ENCODE assay signal across 15 cellular contexts in the genomic region with DNA sequence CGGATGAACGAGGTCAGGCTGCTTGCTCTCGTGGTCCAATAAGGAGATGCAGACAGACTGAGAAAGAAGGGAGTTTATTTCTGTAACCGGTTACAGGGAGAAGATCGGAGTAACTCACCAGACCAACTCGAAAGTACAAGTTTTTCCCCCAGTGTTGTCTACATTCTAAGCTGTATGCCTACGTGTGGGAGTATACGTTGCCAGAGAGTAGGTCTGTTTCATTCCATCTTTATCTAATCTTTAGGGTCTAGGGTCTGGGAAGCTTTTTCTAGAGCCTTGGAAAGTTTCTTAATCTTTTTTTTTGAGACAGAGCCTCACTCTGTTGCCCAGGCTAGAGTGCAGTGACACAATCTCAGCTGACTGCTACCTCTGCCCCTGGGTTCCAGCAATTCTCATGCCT. TPM values are rescaled to one million over a fixed set of nuclear protein-coding genes. Genes with fewer than 3 reads are reported as not detected.
A peak's percentile ranks its signal among the peaks of the same experiment; 100 is the strongest.
DNase-seq lines count a peak whose midpoint lies in the region; ATAC-seq and TF ChIP-seq lines count a peak whose summit lies in the region.
"Had no signal": no experiment of that assay in that cellular context is flagged by ENCODE, and none has a peak within 500 bp of the region (broad histone marks: within the 10 kb centered on the region; RNA-seq: fewer than 3 reads in every experiment).

No MANE protein-coding gene starts in this region.

- 51% methylated on average over 8 of the region's 8 CpGs for WGBS in hepatocyte (ENCODE audit: low lambda C conversion rate, missing lambda C conversion rate)

- H3K9me2 ChIP-seq in hepatocyte (replicated peaks; ENCODE audit: insufficient read depth) = no peaks in the 10 kb centered on the region

- peaks cover 50% of the 10 kb centered on the region for H3K27me3 Mint-ChIP-seq in activated CD8-positive, alpha-beta T cell treated with anti-CD3 and anti-CD28 coated beads, Interleukin-2, amount 10 ng/mL, durations not matched to agents 7 days and 5 days (ENCODE audit: low read depth)
- peaks cover 43% of the 10 kb centered on the region for H3K27me3 Mint-ChIP-seq in activated CD8-positive, alpha-beta T cell treated with anti-CD3 and anti-CD28 coated beads for 36 hours
- peaks cover 4% of the 10 kb centered on the region for H3K27me3 Mint-ChIP-seq in type B pancreatic cell

- peak overlapping the region; percentile 0 for H3K4me2 ChIP-seq in hepatocyte

- H3K9me3 ChIP-seq in hepatocyte (ENCODE audit: low read depth) (no peaks in the 10 kb centered on the region), HAP-1 (no peaks in the 10 kb centered on the region)

- intact Hi-C loops in activated CD8-positive, alpha-beta T cell treated with anti-CD3 and anti-CD28 coated beads for 36 hours (cut with micrococcal nuclease) = no loop called here

- H3K27me3 ChIP-seq in hepatocyte (no peaks in the 10 kb centered on the region), HAP-1 (ENCODE audit: low read depth) (peaks cover 4% of the 10 kb centered on the region)

- no peak overlapping the region for H3K4me3 ChIP-seq in hepatocyte
- H3K4me3 ChIP-seq in HAP-1 = no peak overlapping the region

- ATAC-seq in activated CD8-positive, alpha-beta T cell treated with anti-CD3 and anti-CD28 coated beads, Interleukin-2, amount 10 ng/mL, durations not matched to agents 7 days and 5 days = no peak
- no peak for ATAC-seq in activated CD8-positive, alpha-beta T cell treated with anti-CD3 and anti-CD28 coated beads for 36 hours
- ATAC-seq in esophagus mucosa = no peak

- H3K4me1 Mint-ChIP-seq in activated CD8-positive, alpha-beta T cell treated with anti-CD3 and anti-CD28 coated beads, Interleukin-2, amount 10 ng/mL, durations not matched to agents 7 days and 5 days (ENCODE audit: low read depth) = peaks cover 49% of the 10 kb centered on the region
- peaks cover 35% of the 10 kb centered on the region for H3K4me1 Mint-ChIP-seq in activated CD8-positive, alpha-beta T cell treated with anti-CD3 and anti-CD28 coated beads for 36 hours (ENCODE audit: low read depth)
- peaks cover 38% of the 10 kb centered on the region for H3K4me1 Mint-ChIP-seq in type B pancreatic cell (ENCODE audit: unreplicated experiment)

- H3K27ac ChIP-seq in hepatocyte = peak overlapping the region; percentile 79

- POLR2A ChIA-PET in activated CD8-positive, alpha-beta T cell treated with anti-CD3 and anti-CD28 coated beads, Interleukin-2, amount 10 ng/mL, durations not matched to agents 7 days and 5 days (lab: Charles Lee) = interaction anchor here (0.8 kb wide), 1 partner anchor 41 kb away, joined by 3 read pairs; no protein-coding TSS in a partner anchor
- POLR2A ChIA-PET in activated CD8-positive, alpha-beta T cell treated with anti-CD3 and anti-CD28 coated beads for 36 hours (lab: Charles Lee) = interaction anchor here (0.8 to 1.4 kb wide), 2 partner anchors 32 to 240 kb away, joined by 3 read pairs; a partner anchor contains a TSS

- no peak for TF ChIP-seq CTCF in activated CD8-positive, alpha-beta T cell treated with anti-CD3 and anti-CD28 coated beads for 36 hours (IDR thresholded peaks at IDR 0.05)
- TF ChIP-seq CTCF in hepatocyte (IDR thresholded peaks at IDR 0.05; ENCODE audit: poor library complexity) = no peak
- TF ChIP-seq CTCF in type B pancreatic cell (conservative IDR thresholded peaks at IDR 0.05) = no peak

- peak overlapping the region; percentile 4 for H3K27ac Mint-ChIP-seq in activated CD8-positive, alpha-beta T cell treated with anti-CD3 and anti-CD28 coated beads, Interleukin-2, amount 10 ng/mL, durations not matched to agents 7 days and 5 days
- H3K27ac Mint-ChIP-seq in activated CD8-positive, alpha-beta T cell treated with anti-CD3 and anti-CD28 coated beads for 36 hours = no peak overlapping the region
- H3K27ac Mint-ChIP-seq in type B pancreatic cell = peak overlapping the region; percentile 93

- CTCF ChIA-PET in activated CD8-positive, alpha-beta T cell treated with anti-CD3 and anti-CD28 coated beads, Interleukin-2, amount 10 ng/mL, durations not matched to agents 7 days and 5 days (lab: Charles Lee) = interaction anchor here (0.8 kb wide), 1 partner anchor 21 kb away, joined by 3 read pairs; no protein-coding TSS in a partner anchor
- CTCF ChIA-PET in activated CD8-positive, alpha-beta T cell treated with anti-CD3 and anti-CD28 coated beads for 36 hours (lab: Charles Lee) = interaction anchor here (1.2 to 1.5 kb wide), 2 partner anchors 33 to 37 kb away, joined by 3 read pairs; no protein-coding TSS in a partner anchor

- H3K4me1 ChIP-seq in hepatocyte (ENCODE audit: insufficient read depth) (peaks cover 10% of the 10 kb centered on the region), HAP-1 (no peaks in the 10 kb centered on the region)

- H3K79me2 ChIP-seq in hepatocyte = no peaks in the 10 kb centered on the region

- no peak overlapping the region for H3K4me3 Mint-ChIP-seq in activated CD8-positive, alpha-beta T cell treated with anti-CD3 and anti-CD28 coated beads, Interleukin-2, amount 10 ng/mL, durations not matched to agents 7 days and 5 days
- no peak overlapping the region for H3K4me3 Mint-ChIP-seq in activated CD8-positive, alpha-beta T cell treated with anti-CD3 and anti-CD28 coated beads for 36 hours
- peak overlapping the region; percentile 13 for H3K4me3 Mint-ChIP-seq in type B pancreatic cell

- in situ Hi-C loops in HAP-1 (cut with MboI; ENCODE audit: low sequenced_read_pairs) = no loop called here

- no peaks in the 10 kb centered on the region for H3K9me3 Mint-ChIP-seq in activated CD8-positive, alpha-beta T cell treated with anti-CD3 and anti-CD28 coated beads, Interleukin-2, amount 10 ng/mL, durations not matched to agents 7 days and 5 days (ENCODE audit: insufficient read depth)
- no peaks in the 10 kb centered on the region for H3K9me3 Mint-ChIP-seq in activated CD8-positive, alpha-beta T cell treated with anti-CD3 and anti-CD28 coated beads for 36 hours
- H3K9me3 Mint-ChIP-seq in type B pancreatic cell = no peaks in the 10 kb centered on the region

- H2AFZ ChIP-seq in hepatocyte = peak overlapping the region; percentile 10

- no peaks in the 10 kb centered on the region for H3K36me3 ChIP-seq in hepatocyte (replicated peaks; ENCODE audit: insufficient read depth, low read depth)
- no peaks in the 10 kb centered on the region for H3K36me3 ChIP-seq in HAP-1 (replicated peaks)

- no peaks in the 10 kb centered on the region for H4K20me1 ChIP-seq in hepatocyte (ENCODE audit: insufficient read depth, poor library complexity, severe bottlenecking)

- H3K36me3 Mint-ChIP-seq in activated CD8-positive, alpha-beta T cell treated with anti-CD3 and anti-CD28 coated beads, Interleukin-2, amount 10 ng/mL, durations not matched to agents 7 days and 5 days (ENCODE audit: low read depth) = no peaks in the 10 kb centered on the region
- no peaks in the 10 kb centered on the region for H3K36me3 Mint-ChIP-seq in activated CD8-positive, alpha-beta T cell treated with anti-CD3 and anti-CD28 coated beads for 36 hours (ENCODE audit: low read depth)
- H3K36me3 Mint-ChIP-seq in type B pancreatic cell = no peaks in the 10 kb centered on the region

- DNase-seq in activated CD8-positive, alpha-beta T cell treated with anti-CD3 and anti-CD28 coated beads, Interleukin-2, amount 10 ng/mL, durations not matched to agents 7 days and 5 days = no peak
- no peak for DNase-seq in activated CD8-positive, alpha-beta T cell treated with anti-CD3 and anti-CD28 coated beads for 36 hours
- DNase-seq in SW480 (ENCODE audit: low spot score) (peak; percentile 59), hepatocyte (ENCODE audit: low spot score) (no peak), type B pancreatic cell (ENCODE audit: extremely low spot score, unreplicated experiment) (no peak), GM19240 (ENCODE audit: insufficient read length, low spot score) (no peak), HAP-1 (ENCODE audit: low spot score in 2 of 2) (no peak)
- DNase-seq: C1 segment of cervical spinal cord, H7, Karpas-422, NCI-H187 treated with DMSO at 0.1 percent for 48 hours, NCI-H82, SIG-M5 had no signal

RNA-seq across cellular contexts. Expression of a gene that starts 4.7 kb away (rescaled TPM):
- total RNA-seq in activated CD8-positive, alpha-beta T cell treated with anti-CD3 and anti-CD28 coated beads, Interleukin-2, amount 10 ng/mL, durations not matched to agents 7 days and 5 days = not detected
- total RNA-seq in activated CD8-positive, alpha-beta T cell treated with anti-CD3 and anti-CD28 coated beads for 36 hours = not detected
- total RNA-seq in hepatocyte = not detected in 2 replicates
- 0.51 TPM in 1 of 2 replicates, not detected in the other for polyA plus RNA-seq in hepatocyte
- total RNA-seq in type B pancreatic cell (ENCODE audit: low replicate concordance) = 21.2 and 35.5 TPM in 2 replicates
- total RNA-seq in esophagus mucosa = 40.0 TPM
- total RNA-seq: NCI-H460 had no signal

RNA-seq across cellular contexts. Expression of a gene that starts 48.7 kb away (rescaled TPM):
- total RNA-seq in activated CD8-positive, alpha-beta T cell treated with anti-CD3 and anti-CD28 coated beads, Interleukin-2, amount 10 ng/mL, durations not matched to agents 7 days and 5 days = not detected
- total RNA-seq in activated CD8-positive, alpha-beta T cell treated with anti-CD3 and anti-CD28 coated beads for 36 hours = not detected
- total RNA-seq in hepatocyte (not detected in 2 replicates), type B pancreatic cell (ENCODE audit: low replicate concordance) (not detected in 2 replicates), esophagus mucosa (3.3 TPM)
- not detected in 2 replicates for polyA plus RNA-seq in hepatocyte
- total RNA-seq: NCI-H460 had no signal

Comparison
In these comparisons a context has a peak if more than half of its experiments do, and no peak if none do; other contexts are left out.
1. RNA of a gene that starts 4.7 kb away (total RNA-seq): 40.0 TPM in esophagus mucosa (single experiment) and 21.2 to 35.5 TPM in type B pancreatic cell; not detected in activated CD8-positive, alpha-beta T cell treated with anti-CD3 and anti-CD28 coated beads, Interleukin-2, amount 10 ng/mL, durations not matched to agents 7 days and 5 days, not detected in activated CD8-positive, alpha-beta T cell treated with anti-CD3 and anti-CD28 coated beads for 36 hours and not detected in hepatocyte; every median in the first group is over 10 times any median in the second.